26 cellular contexts compared by ENCODE assay signal in the genomic region with DNA sequence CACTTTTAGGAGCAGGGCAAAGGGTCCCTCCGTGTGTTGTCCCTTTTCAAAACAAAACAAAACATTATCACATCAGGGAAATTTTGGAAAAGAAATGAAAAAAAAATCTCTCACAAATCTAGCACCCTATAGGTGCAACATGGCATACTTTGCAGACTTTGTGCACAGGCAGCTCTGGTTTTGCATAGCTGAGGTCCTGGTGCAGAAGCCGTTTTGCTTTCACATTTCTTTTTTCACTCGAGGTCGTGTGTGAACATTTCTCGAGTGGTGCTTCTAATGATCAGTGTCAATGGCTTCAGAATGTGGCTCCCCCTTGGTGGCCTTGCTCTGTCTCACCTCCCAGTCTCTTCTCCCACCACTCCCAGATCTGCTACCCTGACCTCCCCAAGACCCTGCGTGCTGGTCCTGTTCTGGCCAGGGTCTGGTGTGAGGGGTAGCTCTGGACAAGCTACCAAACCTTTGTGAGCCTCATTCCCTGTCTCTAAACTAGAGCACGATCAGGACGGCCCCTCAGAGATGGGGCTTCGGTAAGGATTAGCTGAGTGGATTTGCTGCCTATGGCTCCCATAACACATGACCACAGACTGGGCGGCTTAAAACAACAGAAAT.
"Had no signal": no experiment of that assay in that cellular context is flagged by ENCODE, and none has a peak within 500 bp of the region (broad histone marks: within the 10 kb centered on the region; RNA-seq: fewer than 3 reads in every experiment).

No MANE protein-coding gene starts in this region.

- H3K9me3 ChIP-seq: body of pancreas, left lung, pancreas, psoas muscle, tibial artery had no signal

- H3K4me3 Mint-ChIP-seq: activated CD4-positive, alpha-beta T cell treated with anti-CD3 and anti-CD28 coated beads, Interleukin-2, amount 10 ng/mL, durations not matched to agents 7 days and 5 days; activated CD8-positive, alpha-beta memory T cell treated with anti-CD3 and anti-CD28 coated beads, Interleukin-2, amount 10 ng/mL, durations not matched to agents 7 days and 5 days; activated CD8-positive, alpha-beta T cell treated with anti-CD3 and anti-CD28 coated beads for 36 hours; activated naive CD4-positive, alpha-beta T cell treated with anti-CD3 and anti-CD28 coated beads, Interleukin-2, amount 50 U/mL, for 24 hours; dendritic cell treated with granulocyte-macrophage colony-stimulating factor and Interleukin-4, amounts not matched to agents 40 ng/mL and 50 ng/mL, for 4 days; immature natural killer cell; naive thymus-derived CD8-positive, alpha-beta T cell; stimulated activated effector memory CD8-positive, alpha-beta T cell treated with anti-CD3 and anti-CD28 coated beads, Interleukin-12 subunit alpha, Interleukin-12 subunit beta, amount 100 ng/mL, for 72 hours; stimulated activated naive CD8-positive, alpha-beta T cell treated with anti-CD3 and anti-CD28 coated beads, Interleukin-15, amount 100 ng/mL, for 72 hours; T-helper 2 cell treated with Interferon-gamma antibody and Interleukin-4, amounts not matched to agents 5 μg/mL and 100 μg/mL, for 36 hours had no signal

- H3K27ac ChIP-seq: body of pancreas, foreskin keratinocyte, left lung, pancreas, psoas muscle, tibial artery, VCaP had no signal

- H3K27ac Mint-ChIP-seq: activated CD4-positive, alpha-beta T cell treated with anti-CD3 and anti-CD28 coated beads, Interleukin-2, amount 10 ng/mL, durations not matched to agents 7 days and 5 days; activated CD8-positive, alpha-beta memory T cell treated with anti-CD3 and anti-CD28 coated beads, Interleukin-2, amount 10 ng/mL, durations not matched to agents 7 days and 5 days; activated CD8-positive, alpha-beta T cell treated with anti-CD3 and anti-CD28 coated beads for 36 hours; activated naive CD4-positive, alpha-beta T cell treated with anti-CD3 and anti-CD28 coated beads, Interleukin-2, amount 50 U/mL, for 24 hours; dendritic cell treated with granulocyte-macrophage colony-stimulating factor and Interleukin-4, amounts not matched to agents 40 ng/mL and 50 ng/mL, for 4 days; immature natural killer cell; naive thymus-derived CD8-positive, alpha-beta T cell; stimulated activated effector memory CD8-positive, alpha-beta T cell treated with anti-CD3 and anti-CD28 coated beads, Interleukin-12 subunit alpha, Interleukin-12 subunit beta, amount 100 ng/mL, for 72 hours; stimulated activated naive CD8-positive, alpha-beta T cell treated with anti-CD3 and anti-CD28 coated beads, Interleukin-15, amount 100 ng/mL, for 72 hours; T-helper 2 cell treated with Interferon-gamma antibody and Interleukin-4, amounts not matched to agents 5 μg/mL and 100 μg/mL, for 36 hours had no signal

- H3K36me3 Mint-ChIP-seq: activated CD8-positive, alpha-beta memory T cell treated with anti-CD3 and anti-CD28 coated beads, Interleukin-2, amount 10 ng/mL, durations not matched to agents 7 days and 5 days; activated naive CD4-positive, alpha-beta T cell treated with anti-CD3 and anti-CD28 coated beads, Interleukin-2, amount 50 U/mL, for 24 hours; immature natural killer cell; naive thymus-derived CD8-positive, alpha-beta T cell; stimulated activated effector memory CD8-positive, alpha-beta T cell treated with anti-CD3 and anti-CD28 coated beads, Interleukin-12 subunit alpha, Interleukin-12 subunit beta, amount 100 ng/mL, for 72 hours had no signal

- H3K27me3 ChIP-seq: body of pancreas, foreskin keratinocyte, left lung, pancreas had no signal

- H3K4me1 Mint-ChIP-seq: activated CD4-positive, alpha-beta T cell treated with anti-CD3 and anti-CD28 coated beads, Interleukin-2, amount 10 ng/mL, durations not matched to agents 7 days and 5 days; activated CD8-positive, alpha-beta memory T cell treated with anti-CD3 and anti-CD28 coated beads, Interleukin-2, amount 10 ng/mL, durations not matched to agents 7 days and 5 days; activated naive CD4-positive, alpha-beta T cell treated with anti-CD3 and anti-CD28 coated beads, Interleukin-2, amount 50 U/mL, for 24 hours; immature natural killer cell; naive thymus-derived CD8-positive, alpha-beta T cell; stimulated activated effector memory CD8-positive, alpha-beta T cell treated with anti-CD3 and anti-CD28 coated beads, Interleukin-12 subunit alpha, Interleukin-12 subunit beta, amount 100 ng/mL, for 72 hours; stimulated activated naive CD8-positive, alpha-beta T cell treated with anti-CD3 and anti-CD28 coated beads, Interleukin-15, amount 100 ng/mL, for 72 hours had no signal

- H3K4me3 ChIP-seq: body of pancreas, left lung, pancreas, psoas muscle, tibial artery had no signal

- H3K36me3 ChIP-seq: left lung, pancreas, tibial artery had no signal

- H3K27me3 Mint-ChIP-seq: activated CD4-positive, alpha-beta T cell treated with anti-CD3 and anti-CD28 coated beads, Interleukin-2, amount 10 ng/mL, durations not matched to agents 7 days and 5 days; activated CD8-positive, alpha-beta memory T cell treated with anti-CD3 and anti-CD28 coated beads, Interleukin-2, amount 10 ng/mL, durations not matched to agents 7 days and 5 days had no signal

- H3K9me3 Mint-ChIP-seq: activated CD4-positive, alpha-beta T cell treated with anti-CD3 and anti-CD28 coated beads, Interleukin-2, amount 10 ng/mL, durations not matched to agents 7 days and 5 days; activated CD8-positive, alpha-beta T cell treated with anti-CD3 and anti-CD28 coated beads for 36 hours; activated naive CD4-positive, alpha-beta T cell treated with anti-CD3 and anti-CD28 coated beads, Interleukin-2, amount 50 U/mL, for 24 hours; dendritic cell treated with granulocyte-macrophage colony-stimulating factor and Interleukin-4, amounts not matched to agents 40 ng/mL and 50 ng/mL, for 4 days; immature natural killer cell; stimulated activated effector memory CD8-positive, alpha-beta T cell treated with anti-CD3 and anti-CD28 coated beads, Interleukin-12 subunit alpha, Interleukin-12 subunit beta, amount 100 ng/mL, for 72 hours; T-helper 2 cell treated with Interferon-gamma antibody and Interleukin-4, amounts not matched to agents 5 μg/mL and 100 μg/mL, for 36 hours had no signal

- ATAC-seq: activated CD8-positive, alpha-beta memory T cell treated with anti-CD3 and anti-CD28 coated beads, Interleukin-2, amount 10 ng/mL, durations not matched to agents 7 days and 5 days; activated CD8-positive, alpha-beta T cell treated with anti-CD3 and anti-CD28 coated beads for 36 hours; body of pancreas; foreskin keratinocyte; left lung; naive thymus-derived CD8-positive, alpha-beta T cell; pancreas; psoas muscle; right cardiac atrium; stimulated activated effector memory CD8-positive, alpha-beta T cell treated with anti-CD3 and anti-CD28 coated beads, Interleukin-12 subunit alpha, Interleukin-12 subunit beta, amount 100 ng/mL, for 72 hours; stimulated activated naive CD8-positive, alpha-beta T cell treated with anti-CD3 and anti-CD28 coated beads, Interleukin-15, amount 100 ng/mL, for 72 hours had no signal

- H3K4me1 ChIP-seq: body of pancreas, foreskin keratinocyte, left lung, pancreas, psoas muscle had no signal

- DNase-seq: activated CD4-positive, alpha-beta T cell treated with anti-CD3 and anti-CD28 coated beads, Interleukin-2, amount 10 ng/mL, durations not matched to agents 7 days and 5 days; activated CD4-positive, CD25-positive, alpha-beta regulatory T cell treated with anti-CD3 and anti-CD28 coated beads, Interleukin-2, amount 50 U/mL, for 72 hours; activated CD8-positive, alpha-beta memory T cell treated with anti-CD3 and anti-CD28 coated beads, Interleukin-2, amount 10 ng/mL, durations not matched to agents 7 days and 5 days; activated CD8-positive, alpha-beta T cell treated with anti-CD3 and anti-CD28 coated beads for 36 hours; activated gamma-delta T cell; activated T-cell treated with anti-CD3 and anti-CD28 coated beads for 4 hours; anterior cingulate cortex; body of pancreas; effector CD4-positive, alpha-beta T cell; erythroblast; foreskin keratinocyte; immature natural killer cell; kidney glomerular epithelial cell; left lung; naive thymus-derived CD8-positive, alpha-beta T cell; pancreas; psoas muscle; right cardiac atrium; stimulated activated CD4-positive, alpha-beta T cell treated with anti-CD3 and anti-CD28 coated beads, Interleukin-12 subunit alpha, Interleukin-12 subunit beta, amount 100 ng/mL, for 4 hours; stimulated activated naive CD8-positive, alpha-beta T cell treated with anti-CD3 and anti-CD28 coated beads, Interleukin-15, amount 100 ng/mL, for 72 hours; tibial artery had no signal
